2 cellular contexts compared by ENCODE assay signal in the genomic region with DNA sequence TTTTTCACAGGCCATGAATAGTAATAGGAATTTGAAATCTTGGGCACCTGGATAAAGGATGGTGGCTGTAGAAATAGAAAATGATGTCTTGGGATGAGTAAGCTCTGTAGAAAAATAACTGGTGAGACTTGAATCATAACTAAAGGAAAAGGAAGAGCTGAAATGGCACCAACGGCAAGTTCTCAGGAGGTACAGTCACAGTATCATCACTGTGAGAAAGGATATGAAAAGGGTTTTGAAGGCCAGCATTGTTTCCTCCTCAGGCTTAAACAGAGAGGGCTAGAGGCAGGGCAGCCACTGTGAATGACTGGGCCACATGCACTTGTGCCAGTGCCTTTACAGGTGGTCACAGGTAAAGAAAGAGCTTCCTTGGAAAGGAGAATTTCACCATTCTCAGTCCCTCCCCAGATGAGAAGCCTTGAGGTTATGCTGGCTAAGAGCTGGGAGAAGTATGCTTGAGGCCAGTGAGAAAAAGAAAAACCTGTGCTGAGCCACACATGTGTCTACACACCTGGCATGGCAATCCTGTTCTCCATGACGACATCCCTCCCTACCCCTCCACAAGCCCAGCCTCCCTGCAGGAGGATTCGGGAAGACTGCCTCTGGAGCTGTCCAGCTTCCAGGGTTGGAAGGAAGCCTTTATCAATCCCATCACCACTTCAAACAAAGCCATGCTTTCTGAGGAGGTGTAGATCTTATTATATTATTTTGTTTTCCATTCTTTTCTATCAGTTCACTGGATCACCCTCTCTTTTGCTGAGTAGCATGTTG.
TF ChIP-seq lines count a peak whose summit lies in the region.

No MANE protein-coding gene starts in this region.

TF ChIP-seq in IMR-90, 13 proteins besides CTCF, POLR2A, EP300 and RAD21:
- TF ChIP-seq RCOR1 (IDR thresholded peaks at IDR 0.05; ENCODE audit: insufficient replicate concordance, low read length) = no peak
- no peak for TF ChIP-seq MXI1 (IDR thresholded peaks at IDR 0.05; ENCODE audit: borderline replicate concordance, low read depth, low read length)
- TF ChIP-seq NFE2L2 (IDR thresholded peaks at IDR 0.05; ENCODE audit: low read depth, low read length) = no peak
- no peak for TF ChIP-seq CHD1 (IDR thresholded peaks at IDR 0.05; ENCODE audit: low read depth, low read length)
- no peak for TF ChIP-seq MAZ (IDR thresholded peaks at IDR 0.05; ENCODE audit: borderline replicate concordance, low read depth, low read length)
- TF ChIP-seq FOS (IDR thresholded peaks at IDR 0.05; ENCODE audit: low read depth, low read length) = no peak
- TF ChIP-seq, protein P1, sequence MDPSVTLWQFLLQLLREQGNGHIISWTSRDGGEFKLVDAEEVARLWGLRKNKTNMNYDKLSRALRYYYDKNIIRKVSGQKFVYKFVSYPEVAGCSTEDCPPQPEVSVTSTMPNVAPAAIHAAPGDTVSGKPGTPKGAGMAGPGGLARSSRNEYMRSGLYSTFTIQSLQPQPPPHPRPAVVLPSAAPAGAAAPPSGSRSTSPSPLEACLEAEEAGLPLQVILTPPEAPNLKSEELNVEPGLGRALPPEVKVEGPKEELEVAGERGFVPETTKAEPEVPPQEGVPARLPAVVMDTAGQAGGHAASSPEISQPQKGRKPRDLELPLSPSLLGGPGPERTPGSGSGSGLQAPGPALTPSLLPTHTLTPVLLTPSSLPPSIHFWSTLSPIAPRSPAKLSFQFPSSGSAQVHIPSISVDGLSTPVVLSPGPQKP (IDR thresholded peaks at IDR 0.05; ENCODE audit: borderline replicate concordance, low read depth, low read length) = no peak
- TF ChIP-seq, protein P2, sequence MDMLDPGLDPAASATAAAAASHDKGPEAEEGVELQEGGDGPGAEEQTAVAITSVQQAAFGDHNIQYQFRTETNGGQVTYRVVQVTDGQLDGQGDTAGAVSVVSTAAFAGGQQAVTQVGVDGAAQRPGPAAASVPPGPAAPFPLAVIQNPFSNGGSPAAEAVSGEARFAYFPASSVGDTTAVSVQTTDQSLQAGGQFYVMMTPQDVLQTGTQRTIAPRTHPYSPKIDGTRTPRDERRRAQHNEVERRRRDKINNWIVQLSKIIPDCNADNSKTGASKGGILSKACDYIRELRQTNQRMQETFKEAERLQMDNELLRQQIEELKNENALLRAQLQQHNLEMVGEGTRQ (IDR thresholded peaks at IDR 0.05; ENCODE audit: low read depth, low read length) = no peak
- TF ChIP-seq BHLHE40 (IDR thresholded peaks at IDR 0.05; ENCODE audit: low read depth, low read length) = no peak
- TF ChIP-seq CEBPB (IDR thresholded peaks at IDR 0.05; ENCODE audit: low read depth, low read length) = no peak
- no peak for TF ChIP-seq SMC3 (IDR thresholded peaks at IDR 0.05; ENCODE audit: low read depth, low read length)
- TF ChIP-seq RFX5 (IDR thresholded peaks at IDR 0.05; ENCODE audit: low read depth, low read length) = no peak
TF ChIP-seq in IMR-90: peak in this region for 0.

TF ChIP-seq in liver, 16 proteins besides CTCF, POLR2A, EP300 and RAD21:
- TF ChIP-seq, protein P3, sequence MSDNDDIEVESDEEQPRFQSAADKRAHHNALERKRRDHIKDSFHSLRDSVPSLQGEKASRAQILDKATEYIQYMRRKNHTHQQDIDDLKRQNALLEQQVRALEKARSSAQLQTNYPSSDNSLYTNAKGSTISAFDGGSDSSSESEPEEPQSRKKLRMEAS (IDR thresholded peaks at IDR 0.05) = no peak
- TF ChIP-seq, protein P4, sequence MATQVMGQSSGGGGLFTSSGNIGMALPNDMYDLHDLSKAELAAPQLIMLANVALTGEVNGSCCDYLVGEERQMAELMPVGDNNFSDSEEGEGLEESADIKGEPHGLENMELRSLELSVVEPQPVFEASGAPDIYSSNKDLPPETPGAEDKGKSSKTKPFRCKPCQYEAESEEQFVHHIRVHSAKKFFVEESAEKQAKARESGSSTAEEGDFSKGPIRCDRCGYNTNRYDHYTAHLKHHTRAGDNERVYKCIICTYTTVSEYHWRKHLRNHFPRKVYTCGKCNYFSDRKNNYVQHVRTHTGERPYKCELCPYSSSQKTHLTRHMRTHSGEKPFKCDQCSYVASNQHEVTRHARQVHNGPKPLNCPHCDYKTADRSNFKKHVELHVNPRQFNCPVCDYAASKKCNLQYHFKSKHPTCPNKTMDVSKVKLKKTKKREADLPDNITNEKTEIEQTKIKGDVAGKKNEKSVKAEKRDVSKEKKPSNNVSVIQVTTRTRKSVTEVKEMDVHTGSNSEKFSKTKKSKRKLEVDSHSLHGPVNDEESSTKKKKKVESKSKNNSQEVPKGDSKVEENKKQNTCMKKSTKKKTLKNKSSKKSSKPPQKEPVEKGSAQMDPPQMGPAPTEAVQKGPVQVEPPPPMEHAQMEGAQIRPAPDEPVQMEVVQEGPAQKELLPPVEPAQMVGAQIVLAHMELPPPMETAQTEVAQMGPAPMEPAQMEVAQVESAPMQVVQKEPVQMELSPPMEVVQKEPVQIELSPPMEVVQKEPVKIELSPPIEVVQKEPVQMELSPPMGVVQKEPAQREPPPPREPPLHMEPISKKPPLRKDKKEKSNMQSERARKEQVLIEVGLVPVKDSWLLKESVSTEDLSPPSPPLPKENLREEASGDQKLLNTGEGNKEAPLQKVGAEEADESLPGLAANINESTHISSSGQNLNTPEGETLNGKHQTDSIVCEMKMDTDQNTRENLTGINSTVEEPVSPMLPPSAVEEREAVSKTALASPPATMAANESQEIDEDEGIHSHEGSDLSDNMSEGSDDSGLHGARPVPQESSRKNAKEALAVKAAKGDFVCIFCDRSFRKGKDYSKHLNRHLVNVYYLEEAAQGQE (IDR thresholded peaks at IDR 0.05) = peak; percentile 85
TF ChIP-seq in liver: peak in this region for 1.
